Comparison of ENCODE assay signal across 9 cellular contexts in genomic region chr18:48663931-48664847, GRCh38.
DNase-seq lines count a peak whose midpoint lies in the region; ATAC-seq and TF ChIP-seq lines count a peak whose summit lies in the region.
"Had no signal": no experiment of that assay in that cellular context is flagged by ENCODE, and none has a peak within 500 bp of the region (broad histone marks: within the 10 kb centered on the region; RNA-seq: fewer than 3 reads in every experiment).

No MANE protein-coding gene starts in this region.

- H3K4me3 ChIP-seq in CD4-positive, CD25-positive, alpha-beta regulatory T cell (ENCODE audit: low read depth, low read length) = no peak overlapping the region
- H3K4me3 ChIP-seq in ascending aorta (no peak overlapping the region), hepatocyte (no peak overlapping the region), sigmoid colon (no peak overlapping the region)
- H3K4me3 ChIP-seq: skin epidermis had no signal

- H3K4me1 Mint-ChIP-seq in CD4-positive, CD25-positive, alpha-beta regulatory T cell = no peaks in the 10 kb centered on the region
- H3K4me1 Mint-ChIP-seq in HFFc6 (ENCODE audit: low read depth) = peaks cover 28% of the 10 kb centered on the region; the same call in 1 of the 2 replicates

- no peaks in the 10 kb centered on the region for H3K9me3 ChIP-seq in CD4-positive, CD25-positive, alpha-beta regulatory T cell (ENCODE audit: control insufficient read depth in 2 of 2, low read length in 2 of 2)
- H3K9me3 ChIP-seq in ascending aorta (no peaks in the 10 kb centered on the region), hepatocyte (ENCODE audit: low read depth) (no peaks in the 10 kb centered on the region), sigmoid colon (no peaks in the 10 kb centered on the region)

- no peak for ATAC-seq in CD4-positive, CD25-positive, alpha-beta regulatory T cell (ENCODE audit: low read depth in 2 of 2)
- ATAC-seq in HG03342 (IDR thresholded peaks at IDR 0.05; ENCODE audit: unreplicated experiment) = no peak
- ATAC-seq in HG03139 (IDR thresholded peaks at IDR 0.05; ENCODE audit: unreplicated experiment) = no peak

- no peaks in the 10 kb centered on the region for H3K36me3 Mint-ChIP-seq in CD4-positive, CD25-positive, alpha-beta regulatory T cell
- peaks cover 21% of the 10 kb centered on the region for H3K36me3 Mint-ChIP-seq in HFFc6 (ENCODE audit: low read depth)

- TF ChIP-seq POLR2A in sigmoid colon (IDR thresholded peaks at IDR 0.05) = no peak

- peaks cover 4% of the 10 kb centered on the region for H4K20me1 ChIP-seq in hepatocyte (ENCODE audit: insufficient read depth, poor library complexity, severe bottlenecking)

- H3K36me3 ChIP-seq in CD4-positive, CD25-positive, alpha-beta regulatory T cell (ENCODE audit: control insufficient read depth, insufficient read depth, low read length) = no peaks in the 10 kb centered on the region
- H3K36me3 ChIP-seq in ascending aorta (peaks cover 5 to 16% of the 10 kb centered on the region in 2 donors), hepatocyte (replicated peaks; ENCODE audit: insufficient read depth, low read depth) (no peaks in the 10 kb centered on the region), sigmoid colon (peaks cover 0 to 40% (median 8%) of the 10 kb centered on the region in 4 donors)

- 66% methylated on average over 28 of the region's 29 CpGs for WGBS in hepatocyte (ENCODE audit: low lambda C conversion rate, missing lambda C conversion rate)
- 44 to 62% methylated on average over 29 of the region's 29 CpGs for WGBS in sigmoid colon, 2 donors

- no peaks in the 10 kb centered on the region for H3K4me1 ChIP-seq in CD4-positive, CD25-positive, alpha-beta regulatory T cell (ENCODE audit: control insufficient read depth, insufficient read depth, low read length, poor library complexity, severe bottlenecking)
- peaks cover 0 to 6% of the 10 kb centered on the region in 2 donors for H3K4me1 ChIP-seq in ascending aorta
- peaks cover 21% of the 10 kb centered on the region for H3K4me1 ChIP-seq in hepatocyte (ENCODE audit: insufficient read depth)
- H3K4me1 ChIP-seq in sigmoid colon = peaks cover 0 to 34% (median 18%) of the 10 kb centered on the region in 4 donors

- peaks cover 0 to 8% (median 3%) of the 10 kb centered on the region in 7 donors for H3K9me3 Mint-ChIP-seq in CD4-positive, CD25-positive, alpha-beta regulatory T cell
- peaks cover 8% of the 10 kb centered on the region; the same call in 1 of the 2 replicates for H3K9me3 Mint-ChIP-seq in HFFc6

- TF ChIP-seq CTCF in HFFc6 (IDR thresholded peaks at IDR 0.05) = peak; percentile 92
- TF ChIP-seq CTCF in ascending aorta (IDR thresholded peaks at IDR 0.05) = peak; percentile 81 to 93 (median 91)
- peak; percentile 73 for TF ChIP-seq CTCF in hepatocyte (IDR thresholded peaks at IDR 0.05; ENCODE audit: poor library complexity)
- TF ChIP-seq CTCF in sigmoid colon (IDR thresholded peaks at IDR 0.05) = peak; percentile 71 to 92 (median 88)

- no peak for TF ChIP-seq EP300 in sigmoid colon (IDR thresholded peaks at IDR 0.05)

- no peak overlapping the region for H3K27ac Mint-ChIP-seq in CD4-positive, CD25-positive, alpha-beta regulatory T cell
- H3K27ac Mint-ChIP-seq in HFFc6 = no peak overlapping the region

- peak; percentile 14 to 26 (median 14) for DNase-seq in CD4-positive, CD25-positive, alpha-beta regulatory T cell
- DNase-seq in HFFc6 = no peak
- DNase-seq in SW480 (ENCODE audit: low spot score) = peak; percentile 10
- peak in 1 of 2 donors; percentile 86 for DNase-seq in ascending aorta (ENCODE audit: low spot score in 2 of 2)
- DNase-seq in hepatocyte (ENCODE audit: low spot score) = peak; percentile 71
- DNase-seq in sigmoid colon = peak; percentile 86

- peaks cover 6% of the 10 kb centered on the region for H3K27me3 Mint-ChIP-seq in CD4-positive, CD25-positive, alpha-beta regulatory T cell
- peaks cover 3% of the 10 kb centered on the region for H3K27me3 Mint-ChIP-seq in HFFc6 (ENCODE audit: insufficient read depth)

- H3K4me2 ChIP-seq in hepatocyte = no peak overlapping the region

- H2AFZ ChIP-seq in hepatocyte = no peak overlapping the region

- no peak overlapping the region for H3K27ac ChIP-seq in CD4-positive, CD25-positive, alpha-beta regulatory T cell (ENCODE audit: insufficient read depth, low read length, poor library complexity, severe bottlenecking)
- no peak overlapping the region for H3K27ac ChIP-seq in ascending aorta
- H3K27ac ChIP-seq in hepatocyte = no peak overlapping the region
- H3K27ac ChIP-seq in sigmoid colon = peak overlapping the region in 2 of 4 donors; percentile 18 to 43
- H3K27ac ChIP-seq: skin epidermis had no signal

- no peaks in the 10 kb centered on the region for H3K9me2 ChIP-seq in hepatocyte (replicated peaks; ENCODE audit: insufficient read depth)

- no peak overlapping the region for H3K4me3 Mint-ChIP-seq in CD4-positive, CD25-positive, alpha-beta regulatory T cell
- H3K4me3 Mint-ChIP-seq in HFFc6 = no peak overlapping the region

- intact Hi-C loops in ascending aorta (cut with DNase I) (loop anchor here (1.0 to 10.0 kb wide), 3 partner anchors 123 to 639 kb away; no protein-coding TSS in a partner anchor), sigmoid colon (cut with DNase I) (loop anchor here (1.0 to 5.0 kb wide), 2 partner anchors 127 to 188 kb away; partner anchors contain the start of gene CTIF)

- H3K27me3 ChIP-seq in CD4-positive, CD25-positive, alpha-beta regulatory T cell (ENCODE audit: control insufficient read depth, insufficient read depth, low read length) = no peaks in the 10 kb centered on the region
- H3K27me3 ChIP-seq in ascending aorta (no peaks in the 10 kb centered on the region), hepatocyte (no peaks in the 10 kb centered on the region), sigmoid colon (no peaks in the 10 kb centered on the region)

- no peaks in the 10 kb centered on the region for H3K79me2 ChIP-seq in hepatocyte
